ENCODE assay signal across 8 cellular contexts in genomic region chr17:59706900-59707181, GRCh38. TPM values are rescaled to one million over a fixed set of nuclear protein-coding genes. Genes with fewer than 3 reads are reported as not detected.
DNase-seq lines count a peak whose midpoint lies in the region; ATAC-seq, FAIRE-seq and TF ChIP-seq lines count a peak whose summit lies in the region.

No MANE protein-coding gene starts in this region.

- H3K27ac ChIP-seq in kidney (ENCODE audit: low read depth in 2 of 2, low read length in 2 of 2) (peak overlapping the region; percentile 56 to 90), stomach smooth muscle (ENCODE audit: low read length) (peak overlapping the region; percentile 91)

- no peak for TF ChIP-seq CTCF in kidney (IDR thresholded peaks at IDR 0.05; ENCODE audit: borderline replicate concordance, extremely low read depth, insufficient read depth)

- no peak for ATAC-seq in GM18907 (IDR thresholded peaks at IDR 0.05; ENCODE audit: unreplicated experiment)

- peak overlapping the region; percentile 81 to 96 for H3K4me3 ChIP-seq in kidney (ENCODE audit: low read length in 2 of 2)
- H3K4me3 ChIP-seq in stomach smooth muscle (ENCODE audit: low read length in 2 of 2) = peak overlapping the region; percentile 93 to 99

- no peaks in the 10 kb centered on the region for H3K9me3 ChIP-seq in kidney (ENCODE audit: control insufficient read depth in 1 of 2, low read length in 2 of 2)
- H3K9me3 ChIP-seq in stomach smooth muscle (ENCODE audit: control insufficient read depth in 2 of 2, low read length in 2 of 2) = no peaks in the 10 kb centered on the region

- H3K4me1 ChIP-seq in kidney (ENCODE audit: control insufficient read depth in 1 of 2, insufficient read depth in 1 of 2, low read depth in 1 of 2, low read length in 2 of 2) (peaks cover 11 to 13% of the 10 kb centered on the region in 2 donors), stomach smooth muscle (ENCODE audit: control insufficient read depth, insufficient read depth, low read length) (peaks cover 17% of the 10 kb centered on the region)

- intact Hi-C loops in kidney (cut with DNase I) = no loop called here

- FAIRE-seq in kidney (lab: Jason Lieb, UNC) = no peak

- H3K36me3 ChIP-seq in kidney (ENCODE audit: control insufficient read depth in 1 of 2, insufficient read depth in 2 of 2, low read length in 2 of 2) (no peaks in the 10 kb centered on the region), stomach smooth muscle (ENCODE audit: control insufficient read depth in 2 of 2, insufficient read depth in 2 of 2, low read length in 2 of 2) (peaks cover 0 to 2% of the 10 kb centered on the region in 2 donors)

- H3K27me3 ChIP-seq in stomach smooth muscle (ENCODE audit: control insufficient read depth in 1 of 2, insufficient read depth in 2 of 2, low read length in 2 of 2) = no peaks in the 10 kb centered on the region

- H3K9ac ChIP-seq in kidney (ENCODE audit: low read length in 2 of 2) = peak overlapping the region; percentile 72 to 74
- peak overlapping the region; percentile 94 to 100 for H3K9ac ChIP-seq in stomach smooth muscle (ENCODE audit: low read length in 2 of 2)

- DNase-seq in DMS53 (lab: John Stamatoyannopoulos, UW) = peak; percentile 66
- DNase-seq in DMS53 treated with DMSO at 0.1 percent for 48 hours (lab: John Stamatoyannopoulos, UW; ENCODE audit: unreplicated experiment) = no peak
- peak; percentile 23 for DNase-seq in activated naive CD4-positive, alpha-beta T cell treated with anti-CD3 and anti-CD28 coated beads, Interleukin-2, amount 50 U/mL, for 16 hours
- DNase-seq in kidney = no peak
- no peak for DNase-seq in SIG-M5 treated with dmso at 0.1 percent for 504 hours (lab: John Stamatoyannopoulos, UW; ENCODE audit: unreplicated experiment)
- DNase-seq in SK-N-DZ (ENCODE audit: low spot score) = no peak

RNA-seq across cellular contexts. Expression of gene PTRH2, which starts 0.4 kb away (rescaled TPM):
- 17.3 TPM for total RNA-seq in kidney
- polyA plus RNA-seq in kidney (ENCODE audit: insufficient read depth, low read depth, low replicate concordance) = 27.6 TPM
- 29.4 and 37.2 TPM in 2 replicates for polyA plus RNA-seq in SK-N-DZ (2014; cell fraction: cytosol; rRNA removed)
- 22.6 and 26.5 TPM in 2 replicates for polyA plus RNA-seq in SK-N-DZ (2014; cell fraction: nucleus; rRNA removed)

RNA-seq across cellular contexts. Expression of gene VMP1, which starts 0.6 kb away (rescaled TPM):
- total RNA-seq in kidney = 338 TPM
- polyA plus RNA-seq in kidney (ENCODE audit: insufficient read depth, low read depth, low replicate concordance) = 96.4 TPM
- polyA plus RNA-seq in SK-N-DZ (2014; cell fraction: cytosol; rRNA removed) = 59.8 and 69.1 TPM in 2 replicates
- 33.9 and 40.9 TPM in 2 replicates for polyA plus RNA-seq in SK-N-DZ (2014; cell fraction: nucleus; rRNA removed)

Comparison
In these comparisons a context has a peak if more than half of its experiments do, and no peak if none do; other contexts are left out.
1. DNase-seq: peak in DMS53 (single experiment) and activated naive CD4-positive, alpha-beta T cell treated with anti-CD3 and anti-CD28 coated beads, Interleukin-2, amount 50 U/mL, for 16 hours (single experiment); none in DMS53 treated with DMSO at 0.1 percent for 48 hours (single experiment), kidney (single experiment), SIG-M5 treated with dmso at 0.1 percent for 504 hours (single experiment) and SK-N-DZ (single experiment).